21 cellular contexts compared by ENCODE assay signal in the genomic region with DNA sequence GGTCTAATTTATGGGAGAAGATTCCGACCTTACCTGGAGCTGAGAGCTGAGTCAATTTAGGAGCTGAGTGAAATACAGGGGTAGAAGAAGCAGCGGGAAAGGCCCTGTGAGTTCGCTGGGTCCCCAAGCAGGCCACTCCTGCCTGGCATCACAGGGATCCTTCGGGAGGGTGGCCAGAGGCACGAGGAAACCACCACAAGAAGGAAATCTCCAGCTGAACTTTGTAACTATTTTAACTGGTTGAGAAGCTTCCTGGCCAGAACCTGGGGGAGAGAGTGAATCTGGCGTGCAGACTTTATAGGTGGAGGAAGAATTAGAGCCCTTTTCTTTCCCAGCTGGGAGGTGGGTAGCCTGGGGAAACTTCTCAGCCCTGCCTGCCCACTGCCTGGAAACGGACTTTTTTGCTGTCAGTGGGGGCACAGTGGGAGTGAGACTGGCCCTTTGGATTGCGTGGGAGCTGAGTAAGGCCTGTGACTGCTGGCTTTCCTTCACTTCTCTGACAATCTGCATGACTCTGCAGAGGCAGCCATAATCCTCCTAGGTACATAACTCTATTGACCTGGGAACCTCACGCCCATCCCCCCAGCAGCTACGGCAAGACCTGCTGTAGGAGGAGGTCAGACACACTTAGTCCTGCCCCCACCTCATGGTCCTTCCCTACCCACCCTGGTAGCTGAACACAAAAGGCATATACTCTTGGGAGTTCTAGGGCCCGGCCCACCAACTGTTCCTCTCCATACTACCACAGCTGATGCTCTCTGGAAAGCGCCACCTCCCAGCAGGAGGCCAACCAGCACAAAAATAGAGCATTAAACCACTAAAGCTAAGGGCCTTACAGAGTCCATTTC.
A peak's percentile ranks its signal among the peaks of the same experiment; 100 is the strongest.
DNase-seq lines count a peak whose midpoint lies in the region; ATAC-seq and TF ChIP-seq lines count a peak whose summit lies in the region.
"Had no signal": no experiment of that assay in that cellular context is flagged by ENCODE, and none has a peak within 500 bp of the region (broad histone marks: within the 10 kb centered on the region; RNA-seq: fewer than 3 reads in every experiment).

No MANE protein-coding gene starts in this region.

- H3K4me1 ChIP-seq in colonic mucosa (no peaks in the 10 kb centered on the region), mucosa of descending colon (ENCODE audit: low read depth) (no peaks in the 10 kb centered on the region), testis (no peaks in the 10 kb centered on the region), stomach (no peaks in the 10 kb centered on the region)
- H3K4me1 ChIP-seq: SJSA1 had no signal

- 75 to 76% methylated on average over 11 to 12 of the region's 12 CpGs for WGBS in testis, 2 donors
- 78 to 87% (median 81%) methylated on average over 12 of the region's 12 CpGs for WGBS in stomach, 5 donors

- H3K27ac ChIP-seq in WERI-Rb-1 (no peak overlapping the region), colonic mucosa (no peak overlapping the region), testis (no peak overlapping the region), stomach (no peak overlapping the region)
- H3K27ac ChIP-seq: PC-9, SJSA1 had no signal

- peak; percentile 90 for ATAC-seq in mucosa of descending colon

- DNase-seq in WERI-Rb-1 (peak; percentile 32), colonic mucosa (peak; percentile 24), mucosa of descending colon (peak; percentile 22 to 47 (median 32)), testis (peak; percentile 32), stomach (no peak), superior temporal gyrus (ENCODE audit: extremely low spot score) (no peak), medulla oblongata (ENCODE audit: extremely low spot score) (no peak)
- DNase-seq: C1 segment of cervical spinal cord; CD4-positive, alpha-beta memory T cell; COR-L47; GOT3; HCEC 1CT; KBM-7; NCI-H1417; NCI-H1694 treated with DMSO at 0.1 percent for 48 hours; NCI-H2081; NCI-H446 treated with DMSO at 0.1 percent for 48 hours; NCI-H526; PC-9; Right ventricle myocardium superior had no signal

- H3K4me3 ChIP-seq in WERI-Rb-1 (ENCODE audit: low read depth, low read length), result no peak overlapping the region
- no peak overlapping the region for H3K4me3 ChIP-seq in colonic mucosa
- no peak overlapping the region for H3K4me3 ChIP-seq in mucosa of descending colon
- no peak overlapping the region for H3K4me3 ChIP-seq in testis
- H3K4me3 ChIP-seq in stomach, result no peak overlapping the region
- H3K4me3 ChIP-seq: PC-9, SJSA1 had no signal

- H3K27me3 ChIP-seq in WERI-Rb-1 (ENCODE audit: insufficient read depth, low read depth, severe bottlenecking) (no peaks in the 10 kb centered on the region), colonic mucosa (no peaks in the 10 kb centered on the region), testis (no peaks in the 10 kb centered on the region), stomach (no peaks in the 10 kb centered on the region)
- H3K27me3 ChIP-seq: SJSA1 had no signal

- H3K36me3 ChIP-seq in WERI-Rb-1 (no peaks in the 10 kb centered on the region), colonic mucosa (no peaks in the 10 kb centered on the region), mucosa of descending colon (ENCODE audit: low read depth) (no peaks in the 10 kb centered on the region), testis (ENCODE audit: low read depth, missing control alignments) (no peaks in the 10 kb centered on the region), stomach (no peaks in the 10 kb centered on the region)
- H3K36me3 ChIP-seq: SJSA1 had no signal

- no peak overlapping the region for H3K9ac ChIP-seq in colonic mucosa (ENCODE audit: low read depth in 2 of 2, low read length in 2 of 2)

- TF ChIP-seq POLR2A in testis (IDR thresholded peaks at IDR 0.05) (no peak), stomach (IDR thresholded peaks at IDR 0.05) (no peak)

- TF ChIP-seq EP300 in stomach (IDR thresholded peaks at IDR 0.05), result no peak

- intact Hi-C loops in colonic mucosa (cut with DNase I) (no loop called here), mucosa of descending colon (cut with DNase I, micrococcal nuclease) (no loop called here), testis (cut with DNase I; ENCODE audit: low total_unique reads) (no loop called here), stomach (cut with DNase I; ENCODE audit: low total_unique reads) (no loop called here)

- H3K9me3 ChIP-seq in WERI-Rb-1 (ENCODE audit: severe bottlenecking), result no peaks in the 10 kb centered on the region
- H3K9me3 ChIP-seq in colonic mucosa, result no peaks in the 10 kb centered on the region
- peaks cover 2% of the 10 kb centered on the region for H3K9me3 ChIP-seq in mucosa of descending colon
- no peaks in the 10 kb centered on the region for H3K9me3 ChIP-seq in testis
- peaks cover 0 to 17% (median 5%) of the 10 kb centered on the region in 4 donors for H3K9me3 ChIP-seq in stomach
- H3K9me3 ChIP-seq: SJSA1 had no signal

- TF ChIP-seq CTCF in WERI-Rb-1 (IDR thresholded peaks at IDR 0.05; ENCODE audit: low read depth, low read length), result no peak
- TF ChIP-seq CTCF in colonic mucosa (IDR thresholded peaks at IDR 0.05), result no peak
- TF ChIP-seq CTCF in mucosa of descending colon (IDR thresholded peaks at IDR 0.05), result no peak
- TF ChIP-seq CTCF in testis (IDR thresholded peaks at IDR 0.05), result no peak
- no peak for TF ChIP-seq CTCF in stomach (IDR thresholded peaks at IDR 0.05)

Comparison
In these comparisons a context has a peak if more than half of its experiments do, and no peak if none do; other contexts are left out.
1. DNase-seq: peak in WERI-Rb-1 (single experiment), colonic mucosa (single experiment), mucosa of descending colon (3 of 3) and testis (single experiment); none in stomach (single experiment), superior temporal gyrus (single experiment) and medulla oblongata (single experiment).